ENCODE assay signal across 14 cellular contexts in genomic region chr10:122078965-122079401, GRCh38.
A peak's percentile ranks its signal among the peaks of the same experiment; 100 is the strongest.
DNase-seq lines count a peak whose midpoint lies in the region; ATAC-seq, FAIRE-seq and TF ChIP-seq lines count a peak whose summit lies in the region.
"Had no signal": no experiment of that assay in that cellular context is flagged by ENCODE, and none has a peak within 500 bp of the region (broad histone marks: within the 10 kb centered on the region; RNA-seq: fewer than 3 reads in every experiment).

No MANE protein-coding gene starts in this region.

- H3K4ac ChIP-seq in mesendoderm (ENCODE audit: low read depth, low read length), result no peak overlapping the region

- TF ChIP-seq CTCF in HEK293 (tag by site-specific recombination; IDR thresholded peaks at IDR 0.05), result no peak
- TF ChIP-seq CTCF in heart left ventricle (IDR thresholded peaks at IDR 0.05), result no peak

- no peak overlapping the region for H3K18ac ChIP-seq in mesendoderm (ENCODE audit: low read length)

- H3K4me2 ChIP-seq in mesendoderm (ENCODE audit: low read length), result no peak overlapping the region

- H3K27ac ChIP-seq in HEK293 (ENCODE audit: extremely low read depth, low read depth, low read length) (no peak overlapping the region), heart left ventricle (peak overlapping the region in 11 of 12 donors; percentile 44 to 84 (median 66)), mesendoderm (ENCODE audit: low read depth, low read length) (no peak overlapping the region)

- H4K5ac ChIP-seq in mesendoderm (ENCODE audit: low read length), result no peak overlapping the region

- H3K9ac ChIP-seq in mesendoderm (ENCODE audit: low read length), result no peak overlapping the region

- POLR2A ChIA-PET in HEK293 (lab: Yijun Ruan, JAX), result no interaction called here

- H3K56ac ChIP-seq in mesendoderm (ENCODE audit: low read length), result no peak overlapping the region

- in situ Hi-C loops in KBM-7 (cut with MboI; ENCODE audit: low pct_unique_long_range_greater_than_20kb, low sequenced_read_pairs), result no loop called here

- 11 to 21% (median 16%) methylated on average over 10 of the region's 10 CpGs for WGBS in heart left ventricle, 4 donors
- no CpG with 5 or more reads among the region's 10 CpGs for WGBS in mesendoderm (ENCODE audit: extremely low coverage, insufficient coverage, low lambda C conversion rate)

- H3K27me3 ChIP-seq in heart left ventricle (no peaks in the 10 kb centered on the region), mesendoderm (ENCODE audit: insufficient read depth, low read length, poor library complexity) (no peaks in the 10 kb centered on the region)

- FAIRE-seq in H54 (lab: Jason Lieb, UNC), result no peak

- no peak overlapping the region for H2BK5ac ChIP-seq in mesendoderm (ENCODE audit: low read length)

- CTCF ChIA-PET in HEK293 (lab: Yijun Ruan, JAX), result no interaction called here

- H3K4me1 ChIP-seq in HEK293 (ENCODE audit: control insufficient read depth, insufficient read depth, low read length) (no peaks in the 10 kb centered on the region), heart left ventricle (peaks cover 3 to 62% (median 28%) of the 10 kb centered on the region in 12 donors), mesendoderm (ENCODE audit: control insufficient read depth, low read depth, low read length) (no peaks in the 10 kb centered on the region)

- TF ChIP-seq POLR2A in heart left ventricle (IDR thresholded peaks at IDR 0.05) (no peak), H54 (IDR thresholded peaks at IDR 0.05; ENCODE audit: low read depth, low read length) (no peak)

- H2AK5ac ChIP-seq in mesendoderm (ENCODE audit: low read length), result no peak overlapping the region

- H3K4me3 ChIP-seq in HEK293 (ENCODE audit: low read depth, low read length) (no peak overlapping the region), heart left ventricle (no peak overlapping the region), mesendoderm (ENCODE audit: low read length) (no peak overlapping the region)

- H3K23ac ChIP-seq in mesendoderm (ENCODE audit: low read length), result no peak overlapping the region

- no peaks in the 10 kb centered on the region for H3K79me2 ChIP-seq in mesendoderm (ENCODE audit: control insufficient read depth, insufficient read depth, low read length)

- H3K36me3 ChIP-seq in HEK293 (ENCODE audit: control insufficient read depth in 2 of 2, insufficient read depth in 1 of 2, low read length in 2 of 2), result no peaks in the 10 kb centered on the region
- peaks cover 0 to 9% (median 0%) of the 10 kb centered on the region in 9 donors for H3K36me3 ChIP-seq in heart left ventricle
- H3K36me3 ChIP-seq in mesendoderm (ENCODE audit: control insufficient read depth, insufficient read depth, low read length), result no peaks in the 10 kb centered on the region

- H2BK15ac ChIP-seq in mesendoderm (replicated peaks; ENCODE audit: low read depth), result no peak overlapping the region

- no peak overlapping the region for H4K8ac ChIP-seq in mesendoderm (ENCODE audit: low read depth, low read length)

- ATAC-seq in heart left ventricle (peak; percentile 69 to 83 (median 76)), sciatic nerve (peak; percentile 69)
- ATAC-seq: naive thymus-derived CD4-positive, alpha-beta T cell; stimulated activated naive B cell treated with anti-CD40 and anti-IgM and Interleukin-4, amounts not matched to agents 10 μg/mL and 1 μg/mL and 100 μg/mL, for 72 hours; T-helper 17 cell had no signal

- H3K79me1 ChIP-seq in mesendoderm (ENCODE audit: low read length), result no peaks in the 10 kb centered on the region

- H2BK120ac ChIP-seq in mesendoderm (ENCODE audit: low read depth, low read length), result no peak overlapping the region

- H3K9me3 ChIP-seq in HEK293 (ENCODE audit: control insufficient read depth, insufficient read depth, low read depth, low read length), result no peaks in the 10 kb centered on the region
- H3K9me3 ChIP-seq in heart left ventricle, result no peaks in the 10 kb centered on the region

- DNase-seq in OCI-M1 (lab: John Stamatoyannopoulos, UW) (peak; percentile 73), heart left ventricle (peak in 4 of 5 donors; percentile 47 to 75 (median 61)), sciatic nerve (ENCODE audit: low spot score) (no peak), NCI-H2107 (lab: John Stamatoyannopoulos, UW) (no peak), KBM-7 (no peak), mesendoderm (no peak), H54 (ENCODE audit: insufficient read length, low spot score) (no peak)
- DNase-seq: activated CD4-positive, alpha-beta T cell treated with anti-CD3 and anti-CD28 coated beads, Interleukin-2, amount 10 ng/mL, durations not matched to agents 7 days and 5 days; COR-L47; naive thymus-derived CD4-positive, alpha-beta T cell; RPMI8226; stimulated activated naive B cell treated with anti-CD40 and anti-IgM and Interleukin-4, amounts not matched to agents 10 μg/mL and 1 μg/mL and 100 μg/mL, for 72 hours; T-helper 17 cell had no signal

- intact Hi-C loops in heart left ventricle (cut with DNase I) (no loop called here), sciatic nerve (cut with DNase I) (no loop called here)

TF ChIP-seq in HEK293, 187 proteins besides CTCF, POLR2A, EP300 and RAD21:
- no peak for TF ChIP-seq ZNF391 (tag by site-specific recombination; IDR thresholded peaks at IDR 0.05; ENCODE audit: borderline replicate concordance, low read depth)
- no peak for TF ChIP-seq ZNF146 (tag by site-specific recombination; IDR thresholded peaks at IDR 0.05)
- no peak for TF ChIP-seq ZNF549 (tag by site-specific recombination; IDR thresholded peaks at IDR 0.05)
- 0 out of 2 replicates have a peak, but pooled peaks have one; percentile 16 for TF ChIP-seq OSR2 (tag by site-specific recombination; IDR thresholded peaks at IDR 0.05)
- TF ChIP-seq ZNF747 (tag by site-specific recombination; IDR thresholded peaks at IDR 0.05), result no peak
- peak; percentile 38; the same call in 1 of the 2 replicates for TF ChIP-seq ZXDB (tag by site-specific recombination; IDR thresholded peaks at IDR 0.05)
- TF ChIP-seq ZNF239 (tag by site-specific recombination; IDR thresholded peaks at IDR 0.05), result no peak
- no peak for TF ChIP-seq ZNF529 (tag by site-specific recombination; IDR thresholded peaks at IDR 0.05; ENCODE audit: insufficient replicate concordance)
- no peak for TF ChIP-seq GFI1B (tag by site-specific recombination; IDR thresholded peaks at IDR 0.05)
- peak; percentile 50; the same call in 1 of the 2 replicates for TF ChIP-seq SP7 (tag by site-specific recombination; IDR thresholded peaks at IDR 0.05)
- peak; percentile 70 for TF ChIP-seq ZNF843 (tag by site-specific recombination; IDR thresholded peaks at IDR 0.05)
- TF ChIP-seq ZNF624 (tag by site-specific recombination; IDR thresholded peaks at IDR 0.05), result no peak
- TF ChIP-seq ZNF311 (tag by site-specific recombination; IDR thresholded peaks at IDR 0.05; ENCODE audit: borderline replicate concordance), result no peak
- peak; percentile 79 for TF ChIP-seq ZNF600 (tag by site-specific recombination; IDR thresholded peaks at IDR 0.05)
- TF ChIP-seq, protein P1, sequence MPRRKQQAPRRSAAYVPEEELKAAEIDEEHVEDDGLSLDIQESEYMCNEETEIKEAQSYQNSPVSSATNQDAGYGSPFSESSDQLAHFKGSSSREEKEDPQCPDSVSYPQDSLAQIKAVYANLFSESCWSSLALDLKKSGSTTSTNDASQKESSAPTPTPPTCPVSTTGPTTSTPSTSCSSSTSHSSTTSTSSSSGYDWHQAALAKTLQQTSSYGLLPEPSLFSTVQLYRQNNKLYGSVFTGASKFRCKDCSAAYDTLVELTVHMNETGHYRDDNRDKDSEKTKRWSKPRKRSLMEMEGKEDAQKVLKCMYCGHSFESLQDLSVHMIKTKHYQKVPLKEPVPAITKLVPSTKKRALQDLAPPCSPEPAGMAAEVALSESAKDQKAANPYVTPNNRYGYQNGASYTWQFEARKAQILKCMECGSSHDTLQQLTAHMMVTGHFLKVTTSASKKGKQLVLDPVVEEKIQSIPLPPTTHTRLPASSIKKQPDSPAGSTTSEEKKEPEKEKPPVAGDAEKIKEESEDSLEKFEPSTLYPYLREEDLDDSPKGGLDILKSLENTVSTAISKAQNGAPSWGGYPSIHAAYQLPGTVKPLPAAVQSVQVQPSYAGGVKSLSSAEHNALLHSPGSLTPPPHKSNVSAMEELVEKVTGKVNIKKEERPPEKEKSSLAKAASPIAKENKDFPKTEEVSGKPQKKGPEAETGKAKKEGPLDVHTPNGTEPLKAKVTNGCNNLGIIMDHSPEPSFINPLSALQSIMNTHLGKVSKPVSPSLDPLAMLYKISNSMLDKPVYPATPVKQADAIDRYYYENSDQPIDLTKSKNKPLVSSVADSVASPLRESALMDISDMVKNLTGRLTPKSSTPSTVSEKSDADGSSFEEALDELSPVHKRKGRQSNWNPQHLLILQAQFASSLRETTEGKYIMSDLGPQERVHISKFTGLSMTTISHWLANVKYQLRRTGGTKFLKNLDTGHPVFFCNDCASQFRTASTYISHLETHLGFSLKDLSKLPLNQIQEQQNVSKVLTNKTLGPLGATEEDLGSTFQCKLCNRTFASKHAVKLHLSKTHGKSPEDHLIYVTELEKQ (tag by site-specific recombination; IDR thresholded peaks at IDR 0.05; ENCODE audit: borderline replicate concordance), result no peak
- TF ChIP-seq KLF1 (tag by site-specific recombination; IDR thresholded peaks at IDR 0.05), result peak; percentile 36; the same call in 1 of the 2 replicates
- TF ChIP-seq KLF17 (tag by site-specific recombination; IDR thresholded peaks at IDR 0.05), result 0 out of 2 replicates have a peak, but pooled peaks have one; percentile 51
- no peak for TF ChIP-seq ZNF114 (tag by site-specific recombination; IDR thresholded peaks at IDR 0.05)
- TF ChIP-seq FEZF1 (tag by site-specific recombination; IDR thresholded peaks at IDR 0.05), result peak; percentile 52
- TF ChIP-seq SCRT1 (tag by site-specific recombination; IDR thresholded peaks at IDR 0.05; ENCODE audit: borderline replicate concordance), result 0 out of 2 replicates have a peak, but pooled peaks have one; percentile 29
- TF ChIP-seq ZBTB17 (tag by site-specific recombination; IDR thresholded peaks at IDR 0.05), result no peak
- no peak for TF ChIP-seq ZNF155 (tag by site-specific recombination; IDR thresholded peaks at IDR 0.05)
- TF ChIP-seq ZNF426 (tag by site-specific recombination; IDR thresholded peaks at IDR 0.05), result no peak

Comparison
In these comparisons a context has a peak if more than half of its experiments do, and no peak if none do; other contexts are left out.
1. H3K27ac ChIP-seq: peak in heart left ventricle (11 of 12); none in HEK293 (single experiment) and mesendoderm (single experiment).
2. DNase-seq: peak in OCI-M1 (single experiment) and heart left ventricle (4 of 5); none in sciatic nerve (single experiment), NCI-H2107 (single experiment), KBM-7 (single experiment), mesendoderm (single experiment) and H54 (single experiment).